ENCODE assay signal across 13 cellular contexts in the genomic region with DNA sequence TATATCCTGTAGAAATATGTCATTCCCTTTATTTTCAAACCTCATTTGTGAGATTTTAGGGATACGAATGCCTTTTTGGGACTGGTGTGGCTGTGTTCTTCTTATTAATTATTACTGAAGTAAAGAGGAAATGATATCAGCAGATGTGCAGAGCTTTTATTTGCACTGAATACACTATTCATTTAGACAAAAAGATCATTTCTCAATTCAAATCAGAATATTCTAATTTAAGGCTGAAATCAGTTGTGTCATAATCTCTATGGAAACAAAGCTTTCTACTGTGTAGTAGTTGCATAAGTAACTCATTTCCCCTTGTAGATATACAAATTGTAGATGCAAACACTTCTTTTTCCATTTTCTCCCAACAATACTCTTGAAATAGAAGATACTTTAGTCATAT.
"Had no signal": no experiment of that assay in that cellular context is flagged by ENCODE, and none has a peak within 500 bp of the region (broad histone marks: within the 10 kb centered on the region; RNA-seq: fewer than 3 reads in every experiment).

No MANE protein-coding gene starts in this region.

- H3K4me1 ChIP-seq: foreskin keratinocyte, parathyroid adenoma had no signal

- H3K36me3 ChIP-seq: esophagus muscularis mucosa, heart left ventricle, transverse colon had no signal

- H3K9me3 ChIP-seq: esophagus muscularis mucosa, heart left ventricle, transverse colon had no signal

- DNase-seq: activated CD4-positive, alpha-beta T cell treated with anti-CD3 and anti-CD28 coated beads, Interleukin-2, amount 50 U/mL, for 1 hour; activated T-cell treated with anti-CD3 and anti-CD28 coated beads for 4 hours; amniotic stem cell; cerebellar nuclear complex; foreskin keratinocyte; heart left ventricle; left ventricle myocardium superior; mesendoderm; SW 1271; transverse colon had no signal

- H3K4me3 ChIP-seq: esophagus muscularis mucosa, heart left ventricle, skin epidermis, transverse colon had no signal

- H3K27ac ChIP-seq: esophagus muscularis mucosa, foreskin keratinocyte, parathyroid adenoma, skin epidermis, transverse colon had no signal

- H3K27me3 ChIP-seq: esophagus muscularis mucosa, foreskin keratinocyte, heart left ventricle, transverse colon had no signal
